Comparison of ENCODE assay signal across 16 cellular contexts in genomic region chr15:61764981-61765380, GRCh38.
DNase-seq lines count a peak whose midpoint lies in the region; ATAC-seq lines count a peak whose summit lies in the region.
"Had no signal": no experiment of that assay in that cellular context is flagged by ENCODE, and none has a peak within 500 bp of the region (broad histone marks: within the 10 kb centered on the region; RNA-seq: fewer than 3 reads in every experiment).

No MANE protein-coding gene starts in this region.

- intact Hi-C loops in Right ventricle myocardium superior (cut with DNase I), result no loop called here
- intact Hi-C loops in cardiac septum (cut with DNase I), result no loop called here
- intact Hi-C loops in activated T-helper 2 cell treated with anti-CD3 and anti-CD28 coated beads, Interferon-gamma antibody, Interleukin-2, Interleukin-4, amounts not matched to agents 10 μg/mL and 5 μg/mL and 100 μg/mL, durations not matched to agents 14 hours and 24 hours and 36 hours (cut with micrococcal nuclease), result no loop called here

- peaks cover 17% of the 10 kb centered on the region for H3K27me3 Mint-ChIP-seq in activated T-helper 2 cell treated with anti-CD3 and anti-CD28 coated beads, Interferon-gamma antibody, Interleukin-2, Interleukin-4, amounts not matched to agents 10 μg/mL and 5 μg/mL and 100 μg/mL, durations not matched to agents 14 hours and 24 hours and 36 hours (ENCODE audit: low read depth)

- ATAC-seq in Right ventricle myocardium superior (ENCODE audit: poor library complexity) (peak; percentile 63), GM21786 (IDR thresholded peaks at IDR 0.05; ENCODE audit: unreplicated experiment) (no peak)
- ATAC-seq: Panc1 had no signal

- no peak overlapping the region for H3K4me3 Mint-ChIP-seq in activated T-helper 2 cell treated with anti-CD3 and anti-CD28 coated beads, Interferon-gamma antibody, Interleukin-2, Interleukin-4, amounts not matched to agents 10 μg/mL and 5 μg/mL and 100 μg/mL, durations not matched to agents 14 hours and 24 hours and 36 hours (ENCODE audit: low read depth)

- no peaks in the 10 kb centered on the region for H3K9me3 Mint-ChIP-seq in activated T-helper 2 cell treated with anti-CD3 and anti-CD28 coated beads, Interferon-gamma antibody, Interleukin-2, Interleukin-4, amounts not matched to agents 10 μg/mL and 5 μg/mL and 100 μg/mL, durations not matched to agents 14 hours and 24 hours and 36 hours

- H3K36me3 Mint-ChIP-seq in activated T-helper 2 cell treated with anti-CD3 and anti-CD28 coated beads, Interferon-gamma antibody, Interleukin-2, Interleukin-4, amounts not matched to agents 10 μg/mL and 5 μg/mL and 100 μg/mL, durations not matched to agents 14 hours and 24 hours and 36 hours (ENCODE audit: low read depth), result no peaks in the 10 kb centered on the region

- DNase-seq in Right ventricle myocardium superior, result no peak
- no peak for DNase-seq in cardiac septum (ENCODE audit: low spot score)
- peak; percentile 32 for DNase-seq in left kidney (ENCODE audit: low read depth, low spot score)
- DNase-seq in putamen (ENCODE audit: low spot score), result peak; percentile 6
- no peak for DNase-seq in activated T-helper 2 cell treated with anti-CD3 and anti-CD28 coated beads, Interferon-gamma antibody, Interleukin-2, Interleukin-4, amounts not matched to agents 10 μg/mL and 5 μg/mL and 100 μg/mL, durations not matched to agents 14 hours and 24 hours and 36 hours (ENCODE audit: low spot score)
- DNase-seq in stimulated activated CD8-positive, alpha-beta memory T cell treated with anti-CD3 and anti-CD28 coated beads, Interleukin-4, amount 100 ng/mL, for 48 hours, result no peak
- DNase-seq in cerebellum (ENCODE audit: low spot score), result no peak
- DNase-seq: DMS 273 treated with DMSO at 0.1 percent for 48 hours, GF-D8, GOT3, NCI-H1417 treated with DMSO at 0.1 percent for 48 hours, NCI-H2081, NCI-H510A treated with DMSO at 0.1 percent for 48 hours, NCI-H82 had no signal

- H3K27ac Mint-ChIP-seq in activated T-helper 2 cell treated with anti-CD3 and anti-CD28 coated beads, Interferon-gamma antibody, Interleukin-2, Interleukin-4, amounts not matched to agents 10 μg/mL and 5 μg/mL and 100 μg/mL, durations not matched to agents 14 hours and 24 hours and 36 hours, result no peak overlapping the region

- no peaks in the 10 kb centered on the region for H3K4me1 Mint-ChIP-seq in activated T-helper 2 cell treated with anti-CD3 and anti-CD28 coated beads, Interferon-gamma antibody, Interleukin-2, Interleukin-4, amounts not matched to agents 10 μg/mL and 5 μg/mL and 100 μg/mL, durations not matched to agents 14 hours and 24 hours and 36 hours (ENCODE audit: low read depth)

Comparison
In these comparisons a context has a peak if more than half of its experiments do, and no peak if none do; other contexts are left out.
1. DNase-seq: peak in left kidney (single experiment) and putamen (single experiment); none in Right ventricle myocardium superior (single experiment), cardiac septum (single experiment), activated T-helper 2 cell treated with anti-CD3 and anti-CD28 coated beads, Interferon-gamma antibody, Interleukin-2, Interleukin-4, amounts not matched to agents 10 μg/mL and 5 μg/mL and 100 μg/mL, durations not matched to agents 14 hours and 24 hours and 36 hours (single experiment), stimulated activated CD8-positive, alpha-beta memory T cell treated with anti-CD3 and anti-CD28 coated beads, Interleukin-4, amount 100 ng/mL, for 48 hours (single experiment) and cerebellum (single experiment).